8 cellular contexts compared by ENCODE assay signal in genomic region chr1:208988811-208989222, GRCh38.
DNase-seq lines count a peak whose midpoint lies in the region; ATAC-seq, FAIRE-seq and TF ChIP-seq lines count a peak whose summit lies in the region.

No MANE protein-coding gene starts in this region.

- CTCF ChIA-PET in A549 (lab: Yijun Ruan, JAX) = interaction anchor here (0.8 kb wide), 1 partner anchor 122 kb away, joined by 3 read pairs; no protein-coding TSS in a partner anchor

- H3K9me3 ChIP-seq in A549 (no peaks in the 10 kb centered on the region; the same call in 2 of the 3 replicates), skeletal muscle tissue (ENCODE audit: control insufficient read depth in 3 of 3, low read length in 3 of 3) (no peaks in the 10 kb centered on the region)

- TF ChIP-seq RAD21 in A549 (conservative IDR thresholded peaks at IDR 0.05 in 1 of 2, IDR thresholded peaks at IDR 0.05 in 1 of 2) = no peak

- H3K4me1 ChIP-seq in A549 (no peaks in the 10 kb centered on the region), foreskin keratinocyte (peaks cover 7% of the 10 kb centered on the region), skeletal muscle tissue (ENCODE audit: control insufficient read depth in 3 of 3, insufficient read depth in 3 of 3, low read length in 3 of 3) (peaks cover 0 to 2% (median 0%) of the 10 kb centered on the region in 3 donors)

- H3K4me3 ChIP-seq in A549 (peak overlapping the region; percentile 22; the same call in 2 of the 3 replicates), skeletal muscle tissue (ENCODE audit: low read length in 3 of 3) (peak overlapping the region; percentile 6 to 38 (median 37))

- TF ChIP-seq POLR2A in A549 (IDR thresholded peaks at IDR 0.05; ENCODE audit: low read length) = no peak

- peak overlapping the region; percentile 63 for H3K4me2 ChIP-seq in A549

- POLR2A ChIA-PET in A549 (lab: Yijun Ruan, JAX) = no interaction called here

- peak in 1 of 2 experiments; percentile 1 for DNase-seq in A549 (ENCODE audit: low read depth in 1 of 2, low spot score in 1 of 2)
- peak; percentile 69 for DNase-seq in GM13977 (ENCODE audit: low spot score)
- peak; percentile 56 for DNase-seq in NCI-H1092 treated with DMSO at 0.1 percent for 48 hours (lab: John Stamatoyannopoulos, UW)
- DNase-seq in activated T-cell treated with anti-CD3 and anti-CD28 coated beads for 1 hour (ENCODE audit: low read depth) = peak; percentile 0
- DNase-seq in foreskin keratinocyte = peak; percentile 29 to 51
- no peak for DNase-seq in islet precursor cell

- WGBS in A549 (ENCODE audit: missing lambda C conversion rate) = 2% methylated on average over 3 of the region's 3 CpGs

- TF ChIP-seq CTCF in A549 (IDR thresholded peaks at IDR 0.05) (no peak), GM13977 (IDR thresholded peaks at IDR 0.05; ENCODE audit: extremely low read depth, insufficient read depth, missing control alignments) (no peak), foreskin keratinocyte (conservative IDR thresholded peaks at IDR 0.05) (no peak)

- no peaks in the 10 kb centered on the region for H3K36me3 ChIP-seq in skeletal muscle tissue (ENCODE audit: control insufficient read depth in 3 of 3, insufficient read depth in 3 of 3, low read length in 3 of 3)

- ATAC-seq in A549 (peak; percentile 21 to 43; a peak in 3 of 6 replicates), HG02678 (IDR thresholded peaks at IDR 0.05; ENCODE audit: unreplicated experiment) (peak; percentile 100), foreskin keratinocyte (peak; percentile 59)

- no peaks in the 10 kb centered on the region for H3K27me3 ChIP-seq in foreskin keratinocyte
- H3K27me3 ChIP-seq in skeletal muscle tissue (ENCODE audit: control insufficient read depth in 3 of 3, insufficient read depth in 3 of 3, low read length in 3 of 3) = no peaks in the 10 kb centered on the region

- H3K27ac ChIP-seq in A549 (peak overlapping the region; percentile 11 to 62; a peak in 4 of 6 replicates), foreskin keratinocyte (peak overlapping the region; percentile 37), skeletal muscle tissue (ENCODE audit: low read depth, low read length) (no peak overlapping the region)

- FAIRE-seq in A549 (lab: Jason Lieb, UNC) = no peak

- TF ChIP-seq EP300 in A549 (IDR thresholded peaks at IDR 0.05) = no peak

- no peak overlapping the region for H3K9ac ChIP-seq in skeletal muscle tissue (ENCODE audit: low read depth in 1 of 3, low read length in 3 of 3)

- in situ Hi-C loops in GM13977 (cut with MboI; ENCODE audit: low pct_unique_long_range_greater_than_20kb, low sequenced_read_pairs, unreplicated experiment) = no loop called here

TF ChIP-seq in A549, 52 proteins besides CTCF, POLR2A, EP300 and RAD21:
- TF ChIP-seq, protein P1, sequence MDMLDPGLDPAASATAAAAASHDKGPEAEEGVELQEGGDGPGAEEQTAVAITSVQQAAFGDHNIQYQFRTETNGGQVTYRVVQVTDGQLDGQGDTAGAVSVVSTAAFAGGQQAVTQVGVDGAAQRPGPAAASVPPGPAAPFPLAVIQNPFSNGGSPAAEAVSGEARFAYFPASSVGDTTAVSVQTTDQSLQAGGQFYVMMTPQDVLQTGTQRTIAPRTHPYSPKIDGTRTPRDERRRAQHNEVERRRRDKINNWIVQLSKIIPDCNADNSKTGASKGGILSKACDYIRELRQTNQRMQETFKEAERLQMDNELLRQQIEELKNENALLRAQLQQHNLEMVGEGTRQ (IDR thresholded peaks at IDR 0.05) = no peak
- no peak for TF ChIP-seq HOXB13 (CRISPR knock-in tag; IDR thresholded peaks at IDR 0.05; ENCODE audit: low read depth)

Comparison
In these comparisons a context has a peak if more than half of its experiments do, and no peak if none do; other contexts are left out.
1. ATAC-seq: peak in every context shown above with its lines; median percentile 100 in HG02678; 59 in foreskin keratinocyte; 32 in A549.